Comparison of ENCODE assay signal across 8 cellular contexts in genomic region chr11:47270331-47271271, GRCh38. TPM values are rescaled to one million over a fixed set of nuclear protein-coding genes. Genes with fewer than 3 reads are reported as not detected.
A peak's percentile ranks its signal among the peaks of the same experiment; 100 is the strongest.
DNase-seq lines count a peak whose midpoint lies in the region; ATAC-seq and TF ChIP-seq lines count a peak whose summit lies in the region.

No MANE protein-coding gene starts in this region.

- H3K27me3 ChIP-seq in foreskin keratinocyte (no peaks in the 10 kb centered on the region), neutrophil (no peaks in the 10 kb centered on the region)

- H3K27ac ChIP-seq in foreskin keratinocyte (no peak overlapping the region), neutrophil (peak overlapping the region; percentile 92)

- H3K4me1 ChIP-seq in foreskin keratinocyte (peaks cover 10% of the 10 kb centered on the region), neutrophil (ENCODE audit: control insufficient read depth in 1 of 2, insufficient read depth in 1 of 2, low read depth in 1 of 2, low read length in 1 of 2) (peaks cover 26 to 31% of the 10 kb centered on the region in 2 experiments)

- H3K4me3 Mint-ChIP-seq in activated T-helper 17 cell treated with anti-CD3 and anti-CD28 coated beads, Interleukin-2, amount 50 U/mL, for 72 hours = peak overlapping the region; percentile 86

- H3K9me3 Mint-ChIP-seq in activated T-helper 17 cell treated with anti-CD3 and anti-CD28 coated beads, Interleukin-2, amount 50 U/mL, for 72 hours = no peaks in the 10 kb centered on the region

- peak overlapping the region; percentile 88 for H3K27ac Mint-ChIP-seq in activated T-helper 17 cell treated with anti-CD3 and anti-CD28 coated beads, Interleukin-2, amount 50 U/mL, for 72 hours

- DNase-seq in 8988T (peak; percentile 45), GM12865 (ENCODE audit: low read depth) (peak; percentile 41), NCI-H82 (lab: John Stamatoyannopoulos, UW) (peak; percentile 47), foreskin keratinocyte (peak; percentile 18 to 48), COR-L47 (lab: John Stamatoyannopoulos, UW) (no peak)

- no peaks in the 10 kb centered on the region for H3K27me3 Mint-ChIP-seq in activated T-helper 17 cell treated with anti-CD3 and anti-CD28 coated beads, Interleukin-2, amount 50 U/mL, for 72 hours

- peaks cover 32% of the 10 kb centered on the region for H3K4me1 Mint-ChIP-seq in activated T-helper 17 cell treated with anti-CD3 and anti-CD28 coated beads, Interleukin-2, amount 50 U/mL, for 72 hours

- no peaks in the 10 kb centered on the region for H3K9me3 ChIP-seq in neutrophil

- TF ChIP-seq CTCF in GM12865 (IDR thresholded peaks at IDR 0.05; ENCODE audit: insufficient read depth, low read depth, low read length, missing control alignments) = no peak
- TF ChIP-seq CTCF in foreskin keratinocyte (conservative IDR thresholded peaks at IDR 0.05) = peak; percentile 44
- TF ChIP-seq CTCF in neutrophil (IDR thresholded peaks at IDR 0.05) = no peak

- H3K36me3 ChIP-seq in neutrophil = peaks cover 13% of the 10 kb centered on the region

- peak overlapping the region; percentile 82 for H3K4me3 ChIP-seq in GM12865 (ENCODE audit: low read depth, low read length)
- peak overlapping the region; percentile 90 to 97 for H3K4me3 ChIP-seq in neutrophil (ENCODE audit: low read depth in 1 of 2, low read length in 1 of 2)

- peaks cover 47% of the 10 kb centered on the region for H3K36me3 Mint-ChIP-seq in activated T-helper 17 cell treated with anti-CD3 and anti-CD28 coated beads, Interleukin-2, amount 50 U/mL, for 72 hours (ENCODE audit: low read depth)

- ATAC-seq in activated T-helper 17 cell treated with anti-CD3 and anti-CD28 coated beads, Interleukin-2, amount 50 U/mL, for 72 hours (replicated peaks) = peak; percentile 25
- peak; percentile 24 for ATAC-seq in foreskin keratinocyte
- ATAC-seq in HG03175 (IDR thresholded peaks at IDR 0.05; ENCODE audit: unreplicated experiment) = no peak

RNA-seq across cellular contexts. Expression of gene MADD, which starts 0.7 kb away (rescaled TPM):
- total RNA-seq in activated T-helper 17 cell treated with anti-CD3 and anti-CD28 coated beads, Interleukin-2, amount 50 U/mL, for 72 hours = 100 to 1,000 TPM in 1 of 2 donors, 10 to 100 TPM in 1; 60.1 to 112 TPM
- total RNA-seq in foreskin keratinocyte = 15.3 and 16.8 TPM in 2 replicates
- polyA plus RNA-seq in foreskin keratinocyte = 7.7 and 8.0 TPM in 2 replicates

RNA-seq across cellular contexts. Expression of gene NR1H3, which starts 12.8 kb away (rescaled TPM):
- total RNA-seq in activated T-helper 17 cell treated with anti-CD3 and anti-CD28 coated beads, Interleukin-2, amount 50 U/mL, for 72 hours = 10 to 100 TPM in 1 of 2 donors, 1 to 10 TPM in 1; 7.5 to 12.4 TPM
- 8.8 and 8.9 TPM in 2 replicates for total RNA-seq in foreskin keratinocyte
- 8.5 and 9.2 TPM in 2 replicates for polyA plus RNA-seq in foreskin keratinocyte

RNA-seq across cellular contexts. Expression of gene ACP2, which starts 22.0 kb away (rescaled TPM):
- total RNA-seq in activated T-helper 17 cell treated with anti-CD3 and anti-CD28 coated beads, Interleukin-2, amount 50 U/mL, for 72 hours = 10 to 100 TPM; 11.1 to 14.8 TPM
- 22.6 and 23.6 TPM in 2 replicates for total RNA-seq in foreskin keratinocyte
- polyA plus RNA-seq in foreskin keratinocyte = 20.2 and 20.8 TPM in 2 replicates

RNA-seq across cellular contexts. Expression of gene DDB2, which starts 55.8 kb away (rescaled TPM):
- total RNA-seq in activated T-helper 17 cell treated with anti-CD3 and anti-CD28 coated beads, Interleukin-2, amount 50 U/mL, for 72 hours = 100 to 1,000 TPM; 202 to 335 TPM
- 57.9 and 67.0 TPM in 2 replicates for total RNA-seq in foreskin keratinocyte
- polyA plus RNA-seq in foreskin keratinocyte = 61.9 and 71.7 TPM in 2 replicates
